In the genomic region with DNA sequence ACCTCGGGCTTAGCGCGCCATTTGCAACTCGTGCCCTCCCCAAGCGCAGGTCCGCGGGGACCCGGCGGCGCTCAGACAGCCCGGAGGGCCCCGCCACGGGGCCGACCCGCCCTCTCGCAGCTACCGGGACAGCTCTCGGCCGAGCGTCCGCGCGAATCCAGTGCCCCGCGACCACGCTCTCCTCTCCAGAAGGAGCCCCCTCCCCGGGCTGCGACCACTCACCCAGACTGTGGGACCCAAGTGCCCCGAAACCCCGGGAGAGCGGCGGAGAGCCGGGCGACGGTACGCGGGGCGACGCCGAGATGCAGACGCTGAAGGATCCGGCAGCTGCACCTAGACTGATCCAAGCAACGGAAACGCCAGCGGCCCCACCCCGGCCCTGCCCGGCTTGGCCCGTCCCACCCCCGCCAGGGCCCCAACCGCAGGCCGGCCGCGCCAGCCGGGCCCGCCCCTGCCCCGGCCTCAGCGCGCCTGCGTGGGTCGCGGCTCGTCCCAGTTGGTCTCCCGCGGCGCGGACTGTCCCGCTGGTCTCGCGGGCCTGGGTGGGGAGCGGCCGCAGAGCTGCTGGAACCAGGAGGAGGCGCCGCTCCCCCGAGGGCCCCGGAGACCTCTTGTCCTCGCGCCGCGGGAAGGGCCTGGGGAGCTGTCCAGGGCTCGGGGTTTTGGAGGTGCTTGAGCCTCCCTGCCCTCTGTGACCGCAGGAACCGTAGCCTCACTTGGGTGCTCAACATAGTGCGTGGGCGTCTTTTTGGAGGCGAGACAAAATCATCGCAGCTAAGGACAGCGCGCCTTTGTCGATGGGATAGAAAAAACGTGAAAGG, we compare ENCODE assay signal across 8 cellular contexts. TPM values are rescaled to one million over a fixed set of nuclear protein-coding genes. Genes with fewer than 3 reads are reported as not detected.
A peak's percentile ranks its signal among the peaks of the same experiment; 100 is the strongest.
DNase-seq lines count a peak whose midpoint lies in the region; ATAC-seq and TF ChIP-seq lines count a peak whose summit lies in the region.

TSS of gene ANXA5 (minus strand) at position 340 of the 821 bp plus-strand sequence. CDS start 391 bp downstream, outside the sequence.

- TF ChIP-seq CTCF in WTC11 (IDR thresholded peaks at IDR 0.05) = no peak

- ATAC-seq in HG02884 (IDR thresholded peaks at IDR 0.05; ENCODE audit: unreplicated experiment) (peak; percentile 89), WTC11 (peak; percentile 93)

- peak; percentile 35 to 64 for DNase-seq in NCI-H524 (lab: John Stamatoyannopoulos, UW)
- no peak for DNase-seq in NCI-H524 treated with DMSO at 0.1 percent for 48 hours (lab: John Stamatoyannopoulos, UW)
- peak; percentile 21 for DNase-seq in NCI-H2171 treated with DMSO at 0.1 percent for 48 hours (lab: John Stamatoyannopoulos, UW)
- DNase-seq in WTC11 (ENCODE audit: low spot score) = peak; percentile 79
- DNase-seq in central memory CD4-positive, alpha-beta T cell = peak; percentile 57
- peak; percentile 96 for DNase-seq in islet precursor cell
- DNase-seq in stimulated activated CD4-positive, alpha-beta T cell treated with anti-CD3 and anti-CD28 coated beads, Interleukin-12 subunit alpha, Interleukin-12 subunit beta, amount 100 ng/mL, for 4 hours = peak; percentile 64

- CTCF ChIA-PET in WTC11 (lab: Charles Lee) = interaction anchor here (0.8 to 2.4 kb wide), 9 partner anchors 8 to 68 kb away, joined by 3 to 19 read pairs (median 3); partner anchors contain the start of gene SMIM43

- H3K4me1 Mint-ChIP-seq in WTC11 = peaks cover 30% of the 10 kb centered on the region

- peak within 1 kb of the TSS; percentile 94 for H3K4me3 Mint-ChIP-seq in WTC11

- POLR2A ChIA-PET in WTC11 (lab: Charles Lee) = interaction anchor here (0.8 to 2.0 kb wide), 6 partner anchors 12 to 173 kb away, joined by 3 to 9 read pairs (median 4); partner anchors contain the start of genes BBS7 and SMIM43

- peaks cover 3% of the 10 kb centered on the region for H3K9me3 Mint-ChIP-seq in WTC11

- peaks cover 9% of the 10 kb centered on the region; the same call in 1 of the 2 replicates for H3K27me3 Mint-ChIP-seq in WTC11 (ENCODE audit: low read depth)

- H3K36me3 Mint-ChIP-seq in WTC11 = peaks cover 10% of the 10 kb centered on the region; the same call in 1 of the 2 replicates

- H3K27ac Mint-ChIP-seq in WTC11 = peak within 1 kb of the TSS; percentile 89

TF ChIP-seq in WTC11, 78 proteins besides CTCF, POLR2A, EP300 and RAD21:
- TF ChIP-seq, protein P1, sequence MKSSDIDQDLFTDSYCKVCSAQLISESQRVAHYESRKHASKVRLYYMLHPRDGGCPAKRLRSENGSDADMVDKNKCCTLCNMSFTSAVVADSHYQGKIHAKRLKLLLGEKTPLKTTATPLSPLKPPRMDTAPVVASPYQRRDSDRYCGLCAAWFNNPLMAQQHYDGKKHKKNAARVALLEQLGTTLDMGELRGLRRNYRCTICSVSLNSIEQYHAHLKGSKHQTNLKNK (CRISPR knock-in tag; IDR thresholded peaks at IDR 0.05) = no peak
- no peak for TF ChIP-seq CREM (CRISPR knock-in tag; IDR thresholded peaks at IDR 0.05)
- 0 out of 2 replicates have a peak, but pooled peaks have one; percentile 11 for TF ChIP-seq ZNF121 (CRISPR knock-in tag; IDR thresholded peaks at IDR 0.05)
- TF ChIP-seq HMGA2 (CRISPR knock-in tag; IDR thresholded peaks at IDR 0.05) = no peak
- 0 out of 2 replicates have a peak, but pooled peaks have one; percentile 64 for TF ChIP-seq EMX1 (CRISPR knock-in tag; IDR thresholded peaks at IDR 0.05)
- peak; percentile 62; the same call in 1 of the 2 replicates for TF ChIP-seq KAT7 (CRISPR knock-in tag; IDR thresholded peaks at IDR 0.05; ENCODE audit: borderline replicate concordance)
- TF ChIP-seq ATF3 (CRISPR knock-in tag; conservative IDR thresholded peaks at IDR 0.05) = no peak
- 0 out of 2 replicates have a peak, but pooled peaks have one; percentile 47 for TF ChIP-seq MYBL2 (CRISPR knock-in tag; IDR thresholded peaks at IDR 0.05)
- TF ChIP-seq CBFB (CRISPR knock-in tag; IDR thresholded peaks at IDR 0.05; ENCODE audit: low read depth) = peak; percentile 53; the same call in 1 of the 2 replicates
- no peak for TF ChIP-seq FOXJ3 (CRISPR knock-in tag; IDR thresholded peaks at IDR 0.05; ENCODE audit: borderline replicate concordance)
- 0 out of 2 replicates have a peak, but pooled peaks have one; percentile 41 for TF ChIP-seq HMGXB4 (CRISPR knock-in tag; IDR thresholded peaks at IDR 0.05)
- TF ChIP-seq ELF4 (CRISPR knock-in tag; IDR thresholded peaks at IDR 0.05; ENCODE audit: low read depth) = no peak
- TF ChIP-seq ZNF423 (CRISPR knock-in tag; IDR thresholded peaks at IDR 0.05) = peak; percentile 78
- TF ChIP-seq RORB (CRISPR knock-in tag; IDR thresholded peaks at IDR 0.05) = no peak
TF ChIP-seq in WTC11: peak in this region for 7.

RNA-seq across cellular contexts. Expression of gene ANXA5, which starts in this region (rescaled TPM):
- 169 to 186 TPM (median 176 TPM) in 3 replicates for total RNA-seq in WTC11 (2021)
